In genomic region chr21:37264808-37265207, GRCh38 we compare ENCODE assay signal across 15 cellular contexts. TPM values are rescaled to one million over a fixed set of nuclear protein-coding genes. Genes with fewer than 3 reads are reported as not detected.
A peak's percentile ranks its signal among the peaks of the same experiment; 100 is the strongest.
DNase-seq lines count a peak whose midpoint lies in the region; ATAC-seq and TF ChIP-seq lines count a peak whose summit lies in the region.
"Had no signal": no experiment of that assay in that cellular context is flagged by ENCODE, and none has a peak within 500 bp of the region (broad histone marks: within the 10 kb centered on the region; RNA-seq: fewer than 3 reads in every experiment).

No MANE protein-coding gene starts in this region.

- H3K27ac ChIP-seq in CD4-positive, alpha-beta memory T cell (ENCODE audit: low read depth, low read length), result no peak overlapping the region
- no peak overlapping the region for H3K27ac ChIP-seq in thyroid gland
- H3K27ac ChIP-seq: KMS-11, SJCRH30 had no signal

- ATAC-seq in memory B cell (ENCODE audit: low read depth), result no peak
- ATAC-seq: CD8-positive, alpha-beta T cell had no signal

- H3K4me3 Mint-ChIP-seq in CD4-positive, alpha-beta memory T cell, result peak overlapping the region in 6 of 8 donors; percentile 20 to 71 (median 32)
- H3K4me3 Mint-ChIP-seq in activated T-helper 2 cell treated with anti-CD3 and anti-CD28 coated beads, Interferon-gamma antibody, Interleukin-2, Interleukin-4, amounts not matched to agents 10 μg/mL and 5 μg/mL and 100 μg/mL, durations not matched to agents 14 hours and 24 hours and 36 hours (ENCODE audit: low read depth), result peak overlapping the region; percentile 38
- H3K4me3 Mint-ChIP-seq in memory B cell, result no peak overlapping the region

- WGBS in thyroid gland, 2 donors, result 89 to 96% methylated on average over 4 of the region's 4 CpGs

- peaks cover 35 to 67% (median 49%) of the 10 kb centered on the region in 4 donors for H3K4me1 Mint-ChIP-seq in CD4-positive, alpha-beta memory T cell
- peaks cover 38% of the 10 kb centered on the region for H3K4me1 Mint-ChIP-seq in activated T-helper 2 cell treated with anti-CD3 and anti-CD28 coated beads, Interferon-gamma antibody, Interleukin-2, Interleukin-4, amounts not matched to agents 10 μg/mL and 5 μg/mL and 100 μg/mL, durations not matched to agents 14 hours and 24 hours and 36 hours (ENCODE audit: low read depth)
- peaks cover 18% of the 10 kb centered on the region for H3K4me1 Mint-ChIP-seq in memory B cell

- CTCF ChIA-PET in CD4-positive, alpha-beta memory T cell (lab: Charles Lee; ENCODE audit: partially characterized antibody), result interaction anchor here (1.0 kb wide), 1 partner anchor 100 kb away, joined by 3 read pairs; no protein-coding TSS in a partner anchor

- peaks cover 8 to 17% of the 10 kb centered on the region in 2 donors for H3K36me3 Mint-ChIP-seq in CD4-positive, alpha-beta memory T cell
- H3K36me3 Mint-ChIP-seq in activated T-helper 2 cell treated with anti-CD3 and anti-CD28 coated beads, Interferon-gamma antibody, Interleukin-2, Interleukin-4, amounts not matched to agents 10 μg/mL and 5 μg/mL and 100 μg/mL, durations not matched to agents 14 hours and 24 hours and 36 hours (ENCODE audit: low read depth), result peaks cover 48% of the 10 kb centered on the region
- peaks cover 9% of the 10 kb centered on the region for H3K36me3 Mint-ChIP-seq in memory B cell

- no peak overlapping the region for H3K4me3 ChIP-seq in CD4-positive, alpha-beta memory T cell (ENCODE audit: low read length in 2 of 2)
- H3K4me3 ChIP-seq in thyroid gland (replicated peaks in 1 of 3), result no peak overlapping the region
- H3K4me3 ChIP-seq: SJCRH30 had no signal

- no peaks in the 10 kb centered on the region for H3K27me3 ChIP-seq in CD4-positive, alpha-beta memory T cell (ENCODE audit: insufficient read depth, low read length)
- no peaks in the 10 kb centered on the region for H3K27me3 ChIP-seq in thyroid gland
- H3K27me3 ChIP-seq: SJCRH30 had no signal

- TF ChIP-seq CTCF in thyroid gland (IDR thresholded peaks at IDR 0.05), result no peak

- POLR2A ChIA-PET in CD4-positive, alpha-beta memory T cell (lab: Charles Lee; ENCODE audit: partially characterized antibody), result interaction anchor here (4.1 kb wide), 1 partner anchor 299 kb away, joined by 45 read pairs; no protein-coding TSS in a partner anchor

- H3K9me3 ChIP-seq in CD4-positive, alpha-beta memory T cell (ENCODE audit: control insufficient read depth in 1 of 2, low read length in 2 of 2), result no peaks in the 10 kb centered on the region
- no peaks in the 10 kb centered on the region for H3K9me3 ChIP-seq in thyroid gland
- H3K9me3 ChIP-seq: SJCRH30 had no signal

- H3K9me3 Mint-ChIP-seq in CD4-positive, alpha-beta memory T cell, result no peaks in the 10 kb centered on the region
- H3K9me3 Mint-ChIP-seq in activated T-helper 2 cell treated with anti-CD3 and anti-CD28 coated beads, Interferon-gamma antibody, Interleukin-2, Interleukin-4, amounts not matched to agents 10 μg/mL and 5 μg/mL and 100 μg/mL, durations not matched to agents 14 hours and 24 hours and 36 hours, result no peaks in the 10 kb centered on the region
- no peaks in the 10 kb centered on the region for H3K9me3 Mint-ChIP-seq in memory B cell
- H3K9me3 Mint-ChIP-seq: activated naive CD4-positive, alpha-beta T cell treated with anti-CD3 and anti-CD28 coated beads for 36 hours; CD8-positive, alpha-beta T cell had no signal

- no peak for TF ChIP-seq POLR2A in thyroid gland (IDR thresholded peaks at IDR 0.05)

- no peak for DNase-seq in CD4-positive, alpha-beta memory T cell
- DNase-seq in HCEC 1CT (peak; percentile 22), memory B cell (ENCODE audit: low spot score in 2 of 2) (no peak), Ammon's horn (ENCODE audit: low spot score) (no peak), thyroid gland (no peak)
- DNase-seq in activated T-helper 2 cell treated with anti-CD3 and anti-CD28 coated beads, Interferon-gamma antibody, Interleukin-2, Interleukin-4, amounts not matched to agents 10 μg/mL and 5 μg/mL and 100 μg/mL, durations not matched to agents 14 hours and 24 hours and 36 hours (ENCODE audit: low spot score), result no peak
- no peak for DNase-seq in stimulated activated CD4-positive, alpha-beta T cell treated with anti-CD3 and anti-CD28 coated beads, Interleukin-2, amount 100 ng/mL, for 24 hours
- DNase-seq: activated naive CD4-positive, alpha-beta T cell treated with anti-CD3 and anti-CD28 coated beads for 36 hours; CD8-positive, alpha-beta T cell; cortex of kidney; foreskin fibroblast; NCI-H2029; NCI-H774; SJCRH30 had no signal

- H3K27me3 Mint-ChIP-seq in CD4-positive, alpha-beta memory T cell, result no peaks in the 10 kb centered on the region
- H3K27me3 Mint-ChIP-seq in activated T-helper 2 cell treated with anti-CD3 and anti-CD28 coated beads, Interferon-gamma antibody, Interleukin-2, Interleukin-4, amounts not matched to agents 10 μg/mL and 5 μg/mL and 100 μg/mL, durations not matched to agents 14 hours and 24 hours and 36 hours (ENCODE audit: low read depth), result no peaks in the 10 kb centered on the region
- no peaks in the 10 kb centered on the region for H3K27me3 Mint-ChIP-seq in memory B cell

- peak overlapping the region in 6 of 7 donors; percentile 38 to 97 (median 46) for H3K27ac Mint-ChIP-seq in CD4-positive, alpha-beta memory T cell
- H3K27ac Mint-ChIP-seq in activated T-helper 2 cell treated with anti-CD3 and anti-CD28 coated beads, Interferon-gamma antibody, Interleukin-2, Interleukin-4, amounts not matched to agents 10 μg/mL and 5 μg/mL and 100 μg/mL, durations not matched to agents 14 hours and 24 hours and 36 hours, result peak overlapping the region; percentile 7
- peak overlapping the region; percentile 6 for H3K27ac Mint-ChIP-seq in memory B cell
- H3K27ac Mint-ChIP-seq: activated naive CD4-positive, alpha-beta T cell treated with anti-CD3 and anti-CD28 coated beads for 36 hours; CD8-positive, alpha-beta T cell had no signal

- H3K36me3 ChIP-seq in CD4-positive, alpha-beta memory T cell (ENCODE audit: insufficient read depth, low read length), result peaks cover 3% of the 10 kb centered on the region
- no peaks in the 10 kb centered on the region for H3K36me3 ChIP-seq in thyroid gland

- H3K4me1 ChIP-seq in CD4-positive, alpha-beta memory T cell (ENCODE audit: insufficient read depth, low read length), result peaks cover 43% of the 10 kb centered on the region
- H3K4me1 ChIP-seq in thyroid gland, result peaks cover 13 to 16% of the 10 kb centered on the region in 2 donors
- H3K4me1 ChIP-seq: SJCRH30 had no signal

- intact Hi-C loops in CD4-positive, alpha-beta memory T cell (cut with micrococcal nuclease), result loop anchor here (5.0 kb wide), 1 partner anchor 197 kb away; no protein-coding TSS in a partner anchor
- intact Hi-C loops in activated T-helper 2 cell treated with anti-CD3 and anti-CD28 coated beads, Interferon-gamma antibody, Interleukin-2, Interleukin-4, amounts not matched to agents 10 μg/mL and 5 μg/mL and 100 μg/mL, durations not matched to agents 14 hours and 24 hours and 36 hours (cut with micrococcal nuclease), result no loop called here
- intact Hi-C loops in thyroid gland (cut with DNase I), result loop anchor here (5.0 to 10.0 kb wide), 2 partner anchors 193 to 300 kb away; partner anchors contain the start of genes PIGP and TTC3

RNA-seq across cellular contexts. Expression of gene VPS26C, which starts 2.3 kb away (rescaled TPM):
- total RNA-seq in CD4-positive, alpha-beta memory T cell, result 10 to 100 TPM; 76.0 to 79.7 TPM
- 100 to 1,000 TPM in 1 of 2 donors, 10 to 100 TPM in 1; 81.9 to 105 TPM for polyA plus RNA-seq in CD4-positive, alpha-beta memory T cell
- total RNA-seq in activated T-helper 2 cell treated with anti-CD3 and anti-CD28 coated beads, Interferon-gamma antibody, Interleukin-2, Interleukin-4, amounts not matched to agents 10 μg/mL and 5 μg/mL and 100 μg/mL, durations not matched to agents 14 hours and 24 hours and 36 hours, result 58.0 and 59.4 TPM in 2 replicates
- 10 to 100 TPM; 44.8 to 76.2 (median 62.0) TPM for total RNA-seq in thyroid gland
